In genomic region chr6:151808331-151809241, GRCh38 we compare ENCODE assay signal across 2 cellular contexts.
A peak's percentile ranks its signal among the peaks of the same experiment; 100 is the strongest.
TF ChIP-seq lines count a peak whose summit lies in the region.

No MANE protein-coding gene starts in this region.

TF ChIP-seq in SK-N-SH treated with all-trans-retinoic acid at 6 μM for 48 hours, 23 proteins besides CTCF, POLR2A, EP300 and RAD21 (continued from another document):
- TF ChIP-seq CREB5 (CRISPR knock-in tag; IDR thresholded peaks at IDR 0.05; ENCODE audit: low read depth) (no peak), PPARA (CRISPR knock-in tag; IDR thresholded peaks at IDR 0.05; ENCODE audit: borderline replicate concordance) (no peak), ZFP3 (CRISPR knock-in tag; IDR thresholded peaks at IDR 0.05) (no peak), ZNF565 (CRISPR knock-in tag; conservative IDR thresholded peaks at IDR 0.05; ENCODE audit: low read depth) (no peak), GLIS3 (CRISPR knock-in tag; IDR thresholded peaks at IDR 0.05) (no peak), ZNF70 (CRISPR knock-in tag; IDR thresholded peaks at IDR 0.05) (no peak), PATZ1 (CRISPR knock-in tag; IDR thresholded peaks at IDR 0.05; ENCODE audit: borderline replicate concordance) (no peak), TCF4 (CRISPR knock-in tag; IDR thresholded peaks at IDR 0.05; ENCODE audit: borderline replicate concordance) (no peak), ESRRG (CRISPR knock-in tag; IDR thresholded peaks at IDR 0.05) (no peak)
- TF ChIP-seq, protein P1, sequence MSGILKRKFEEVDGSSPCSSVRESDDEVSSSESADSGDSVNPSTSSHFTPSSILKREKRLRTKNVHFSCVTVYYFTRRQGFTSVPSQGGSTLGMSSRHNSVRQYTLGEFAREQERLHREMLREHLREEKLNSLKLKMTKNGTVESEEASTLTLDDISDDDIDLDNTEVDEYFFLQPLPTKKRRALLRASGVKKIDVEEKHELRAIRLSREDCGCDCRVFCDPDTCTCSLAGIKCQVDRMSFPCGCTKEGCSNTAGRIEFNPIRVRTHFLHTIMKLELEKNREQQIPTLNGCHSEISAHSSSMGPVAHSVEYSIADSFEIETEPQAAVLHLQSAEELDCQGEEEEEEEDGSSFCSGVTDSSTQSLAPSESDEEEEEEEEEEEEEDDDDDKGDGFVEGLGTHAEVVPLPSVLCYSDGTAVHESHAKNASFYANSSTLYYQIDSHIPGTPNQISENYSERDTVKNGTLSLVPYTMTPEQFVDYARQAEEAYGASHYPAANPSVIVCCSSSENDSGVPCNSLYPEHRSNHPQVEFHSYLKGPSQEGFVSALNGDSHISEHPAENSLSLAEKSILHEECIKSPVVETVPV (CRISPR knock-in tag; IDR thresholded peaks at IDR 0.05) = no peak
- TF ChIP-seq, protein P2, sequence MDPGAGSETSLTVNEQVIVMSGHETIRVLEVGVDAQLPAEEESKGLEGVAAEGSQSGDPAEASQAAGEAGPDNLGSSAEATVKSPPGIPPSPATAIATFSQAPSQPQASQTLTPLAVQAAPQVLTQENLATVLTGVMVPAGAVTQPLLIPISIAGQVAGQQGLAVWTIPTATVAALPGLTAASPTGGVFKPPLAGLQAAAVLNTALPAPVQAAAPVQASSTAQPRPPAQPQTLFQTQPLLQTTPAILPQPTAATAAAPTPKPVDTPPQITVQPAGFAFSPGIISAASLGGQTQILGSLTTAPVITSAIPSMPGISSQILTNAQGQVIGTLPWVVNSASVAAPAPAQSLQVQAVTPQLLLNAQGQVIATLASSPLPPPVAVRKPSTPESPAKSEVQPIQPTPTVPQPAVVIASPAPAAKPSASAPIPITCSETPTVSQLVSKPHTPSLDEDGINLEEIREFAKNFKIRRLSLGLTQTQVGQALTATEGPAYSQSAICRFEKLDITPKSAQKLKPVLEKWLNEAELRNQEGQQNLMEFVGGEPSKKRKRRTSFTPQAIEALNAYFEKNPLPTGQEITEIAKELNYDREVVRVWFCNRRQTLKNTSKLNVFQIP (CRISPR knock-in tag; IDR thresholded peaks at IDR 0.05; ENCODE audit: borderline replicate concordance, low read depth) = no peak

TF ChIP-seq in HepG2, 621 proteins besides CTCF, POLR2A, EP300 and RAD21:
- TF ChIP-seq ZBTB46 (CRISPR knock-in tag; IDR thresholded peaks at IDR 0.05; ENCODE audit: borderline replicate concordance) = no peak
- no peak for TF ChIP-seq FOXO4 (CRISPR knock-in tag; conservative IDR thresholded peaks at IDR 0.05)
- TF ChIP-seq ZNF563 (CRISPR knock-in tag; IDR thresholded peaks at IDR 0.05) = 0 out of 2 replicates have a peak, but pooled peaks have one; percentile 28
- no peak for TF ChIP-seq SRF (IDR thresholded peaks at IDR 0.05; ENCODE audit: low read depth, low read length)
- TF ChIP-seq, protein P3, sequence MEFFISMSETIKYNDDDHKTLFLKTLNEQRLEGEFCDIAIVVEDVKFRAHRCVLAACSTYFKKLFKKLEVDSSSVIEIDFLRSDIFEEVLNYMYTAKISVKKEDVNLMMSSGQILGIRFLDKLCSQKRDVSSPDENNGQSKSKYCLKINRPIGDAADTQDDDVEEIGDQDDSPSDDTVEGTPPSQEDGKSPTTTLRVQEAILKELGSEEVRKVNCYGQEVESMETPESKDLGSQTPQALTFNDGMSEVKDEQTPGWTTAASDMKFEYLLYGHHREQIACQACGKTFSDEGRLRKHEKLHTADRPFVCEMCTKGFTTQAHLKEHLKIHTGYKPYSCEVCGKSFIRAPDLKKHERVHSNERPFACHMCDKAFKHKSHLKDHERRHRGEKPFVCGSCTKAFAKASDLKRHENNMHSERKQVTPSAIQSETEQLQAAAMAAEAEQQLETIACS (CRISPR knock-in tag; IDR thresholded peaks at IDR 0.05) = peak; percentile 35; the same call in 1 of the 2 replicates
- 0 out of 2 replicates have a peak, but pooled peaks have one; percentile 1 for TF ChIP-seq ZNF777 (CRISPR knock-in tag; IDR thresholded peaks at IDR 0.05)
- TF ChIP-seq MAFK (conservative IDR thresholded peaks at IDR 0.05 in 1 of 2, IDR thresholded peaks at IDR 0.05 in 1 of 2; ENCODE audit: low read length in 2 of 2) = no peak
- TF ChIP-seq LBX2 (CRISPR knock-in tag; IDR thresholded peaks at IDR 0.05; ENCODE audit: borderline replicate concordance) = no peak
- TF ChIP-seq ZNF414 (CRISPR knock-in tag; IDR thresholded peaks at IDR 0.05) = no peak
- no peak for TF ChIP-seq SMARCE1 (IDR thresholded peaks at IDR 0.05; ENCODE audit: borderline replicate concordance)
- no peak for TF ChIP-seq ZNF484 (CRISPR knock-in tag; IDR thresholded peaks at IDR 0.05; ENCODE audit: borderline replicate concordance, low read depth)
- no peak for TF ChIP-seq BORCS8-MEF2B (CRISPR knock-in tag; IDR thresholded peaks at IDR 0.05)
- TF ChIP-seq, protein P4, sequence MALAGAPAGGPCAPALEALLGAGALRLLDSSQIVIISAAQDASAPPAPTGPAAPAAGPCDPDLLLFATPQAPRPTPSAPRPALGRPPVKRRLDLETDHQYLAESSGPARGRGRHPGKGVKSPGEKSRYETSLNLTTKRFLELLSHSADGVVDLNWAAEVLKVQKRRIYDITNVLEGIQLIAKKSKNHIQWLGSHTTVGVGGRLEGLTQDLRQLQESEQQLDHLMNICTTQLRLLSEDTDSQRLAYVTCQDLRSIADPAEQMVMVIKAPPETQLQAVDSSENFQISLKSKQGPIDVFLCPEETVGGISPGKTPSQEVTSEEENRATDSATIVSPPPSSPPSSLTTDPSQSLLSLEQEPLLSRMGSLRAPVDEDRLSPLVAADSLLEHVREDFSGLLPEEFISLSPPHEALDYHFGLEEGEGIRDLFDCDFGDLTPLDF (CRISPR knock-in tag; IDR thresholded peaks at IDR 0.05) = no peak
